In genomic region chr17:72542317-72542716, GRCh38 we compare ENCODE assay signal across 30 cellular contexts.
"Had no signal": no experiment of that assay in that cellular context is flagged by ENCODE, and none has a peak within 500 bp of the region (broad histone marks: within the 10 kb centered on the region; RNA-seq: fewer than 3 reads in every experiment).

No MANE protein-coding gene starts in this region.

- H3K27ac ChIP-seq: ascending aorta, breast epithelium, cardiac muscle cell, epithelial cell of prostate, esophagus squamous epithelium, gastroesophageal sphincter, VCaP had no signal

- H3K36me3 ChIP-seq: ascending aorta, breast epithelium, cardiac muscle cell, esophagus squamous epithelium, gastroesophageal sphincter had no signal

- H3K9me3 ChIP-seq: ascending aorta, breast epithelium, esophagus squamous epithelium had no signal

- DNase-seq: activated CD4-positive, alpha-beta memory T cell treated with anti-CD3 and anti-CD28 coated beads, Interleukin-2, amount 10 ng/mL, durations not matched to agents 7 days and 5 days; activated CD4-positive, alpha-beta T cell treated with anti-CD3 and anti-CD28 coated beads for 1 hour; activated CD4-positive, alpha-beta T cell treated with anti-CD3 and anti-CD28 coated beads for 4 hours; activated CD4-positive, alpha-beta T cell treated with anti-CD3 and anti-CD28 coated beads, Interleukin-2, amount 10 ng/mL, durations not matched to agents 7 days and 5 days; activated CD4-positive, alpha-beta T cell treated with anti-CD3 and anti-CD28 coated beads, Interleukin-2, amount 50 U/mL, for 4 hours; activated CD8-positive, alpha-beta memory T cell treated with anti-CD3 and anti-CD28 coated beads, Interleukin-2, amount 50 U/mL, for 48 hours; activated gamma-delta T cell; activated naive CD4-positive, alpha-beta T cell; activated naive CD4-positive, alpha-beta T cell treated with anti-CD3 and anti-CD28 coated beads, Interleukin-2, amount 10 ng/mL, durations not matched to agents 7 days and 5 days; activated naive CD8-positive, alpha-beta T cell treated with anti-CD3 and anti-CD28 coated beads, Interleukin-2, amount 10 ng/mL, durations not matched to agents 7 days and 5 days; activated T-cell treated with anti-CD3 and anti-CD28 coated beads for 4 hours; activated T-cell treated with anti-CD3 and anti-CD28 coated beads, Interleukin-2, amount 50 U/mL, for 24 hours; activated T-cell treated with anti-CD3 and anti-CD28 coated beads, Interleukin-2, amount 50 U/mL, for 72 hours; effector CD8-positive, alpha-beta T cell; esophagus squamous epithelium; foreskin melanocyte; T-helper 1 cell; T-helper 17 cell; T1000 had no signal

- H3K4me1 ChIP-seq: breast epithelium had no signal

- H3K27me3 ChIP-seq: ascending aorta, breast epithelium had no signal

- FAIRE-seq: colon, endometrium, endothelial cell of umbilical vein had no signal

- H3K4me3 ChIP-seq: ascending aorta, breast epithelium, cardiac muscle cell, esophagus squamous epithelium, gastroesophageal sphincter had no signal

- ATAC-seq: activated naive CD4-positive, alpha-beta T cell treated with anti-CD3 and anti-CD28 coated beads, Interleukin-2, amount 50 U/mL, for 72 hours; activated T-cell treated with anti-CD3 and anti-CD28 coated beads, Interleukin-2, amount 50 U/mL, for 72 hours; gastroesophageal sphincter; T-helper 17 cell; WTC11 had no signal
